In genomic region chr6:15522026-15522425, GRCh38 we compare ENCODE assay signal across 14 cellular contexts.
DNase-seq lines count a peak whose midpoint lies in the region; TF ChIP-seq lines count a peak whose summit lies in the region.
"Had no signal": no experiment of that assay in that cellular context is flagged by ENCODE, and none has a peak within 500 bp of the region (broad histone marks: within the 10 kb centered on the region; RNA-seq: fewer than 3 reads in every experiment).

No MANE protein-coding gene starts in this region.

- peaks cover 45% of the 10 kb centered on the region for H3K36me3 Mint-ChIP-seq in T-helper 1 cell treated with Interleukin-12 subunit alpha and Interleukin-12 subunit beta and Interleukin-4 antibody, amounts not matched to agents 30 μg/mL and 1 μg/mL, for 36 hours (ENCODE audit: low read depth)
- peaks cover 9% of the 10 kb centered on the region for H3K36me3 Mint-ChIP-seq in IgD-negative memory B cell
- peaks cover 81% of the 10 kb centered on the region for H3K36me3 Mint-ChIP-seq in endothelial cell (ENCODE audit: low read depth, unreplicated experiment)

- H3K9me3 ChIP-seq in sigmoid colon, result no peaks in the 10 kb centered on the region
- H3K9me3 ChIP-seq: heart left ventricle had no signal

- TF ChIP-seq POLR2A in sigmoid colon (IDR thresholded peaks at IDR 0.05), result no peak

- DNase-seq in T-helper 1 cell (no peak), dorsolateral prefrontal cortex (peak in 1 of 10 donors; percentile 22), sigmoid colon (peak; percentile 55), HUDEP-2 (lab: John Stamatoyannopoulos, UW; ENCODE audit: unreplicated experiment in 76 of 76) (no peak), endothelial cell (ENCODE audit: low spot score) (no peak), NCI-H2227 (lab: John Stamatoyannopoulos, UW; ENCODE audit: unreplicated experiment) (no peak)
- DNase-seq: heart left ventricle, MM.1S, right cardiac atrium had no signal

- no peaks in the 10 kb centered on the region for H3K27me3 Mint-ChIP-seq in T-helper 1 cell treated with Interleukin-12 subunit alpha and Interleukin-12 subunit beta and Interleukin-4 antibody, amounts not matched to agents 30 μg/mL and 1 μg/mL, for 36 hours (ENCODE audit: low read depth)
- H3K27me3 Mint-ChIP-seq in IgD-negative memory B cell (no peaks in the 10 kb centered on the region), endothelial cell (ENCODE audit: unreplicated experiment) (peaks cover 28% of the 10 kb centered on the region)

- H3K27ac Mint-ChIP-seq in T-helper 1 cell treated with Interleukin-12 subunit alpha and Interleukin-12 subunit beta and Interleukin-4 antibody, amounts not matched to agents 30 μg/mL and 1 μg/mL, for 36 hours, result peak overlapping the region; percentile 62
- H3K27ac Mint-ChIP-seq in IgD-negative memory B cell (peak overlapping the region in 2 of 3 donors; percentile 9 to 70), endothelial cell (ENCODE audit: unreplicated experiment) (no peak overlapping the region)

- 92% methylated on average over 9 of the region's 9 CpGs for WGBS in sigmoid colon, 2 donors

- peaks cover 16% of the 10 kb centered on the region for H3K4me1 Mint-ChIP-seq in T-helper 1 cell treated with Interleukin-12 subunit alpha and Interleukin-12 subunit beta and Interleukin-4 antibody, amounts not matched to agents 30 μg/mL and 1 μg/mL, for 36 hours (ENCODE audit: low read depth)
- peaks cover 9 to 15% (median 12%) of the 10 kb centered on the region in 3 donors for H3K4me1 Mint-ChIP-seq in IgD-negative memory B cell
- peaks cover 6% of the 10 kb centered on the region for H3K4me1 Mint-ChIP-seq in endothelial cell (ENCODE audit: unreplicated experiment)

- peaks cover 7 to 72% (median 17%) of the 10 kb centered on the region in 4 donors for H3K36me3 ChIP-seq in sigmoid colon

- H3K27ac ChIP-seq in dorsolateral prefrontal cortex (peak overlapping the region in 46 of 59 donors; percentile 6 to 74 (median 52)), sigmoid colon (peak overlapping the region in 3 of 4 donors; percentile 25 to 35 (median 33))
- H3K27ac ChIP-seq: 22Rv1, epithelial cell of prostate, VCaP had no signal

- intact Hi-C loops in dorsolateral prefrontal cortex (cut with DNase I) (loop anchor here in 1 of 2 donors (5.0 kb wide), 1 partner anchor 100 kb away; no protein-coding TSS in a partner anchor), sigmoid colon (cut with DNase I) (no loop called here)

- no peaks in the 10 kb centered on the region for H3K27me3 ChIP-seq in dorsolateral prefrontal cortex
- no peaks in the 10 kb centered on the region for H3K27me3 ChIP-seq in sigmoid colon
- H3K27me3 ChIP-seq: heart left ventricle had no signal

- H3K9me3 Mint-ChIP-seq in T-helper 1 cell treated with Interleukin-12 subunit alpha and Interleukin-12 subunit beta and Interleukin-4 antibody, amounts not matched to agents 30 μg/mL and 1 μg/mL, for 36 hours, result no peaks in the 10 kb centered on the region
- no peaks in the 10 kb centered on the region for H3K9me3 Mint-ChIP-seq in IgD-negative memory B cell
- no peaks in the 10 kb centered on the region for H3K9me3 Mint-ChIP-seq in endothelial cell (ENCODE audit: unreplicated experiment)

- TF ChIP-seq EP300 in sigmoid colon (IDR thresholded peaks at IDR 0.05), result no peak

- H3K4me3 ChIP-seq in dorsolateral prefrontal cortex (peak overlapping the region in 2 of 59 donors; percentile 6 to 22), sigmoid colon (no peak overlapping the region)
- H3K4me3 ChIP-seq: heart left ventricle had no signal

- no peak for TF ChIP-seq CTCF in dorsolateral prefrontal cortex (IDR thresholded peaks at IDR 0.05 in 54 of 56, conservative IDR thresholded peaks at IDR 0.05 in 2 of 56; ENCODE audit: low read depth in 1 of 56, partially characterized antibody in 56 of 56)
- TF ChIP-seq CTCF in sigmoid colon (IDR thresholded peaks at IDR 0.05), result no peak
- TF ChIP-seq CTCF in endothelial cell (IDR thresholded peaks at IDR 0.05; ENCODE audit: unreplicated experiment), result no peak

- H3K4me3 Mint-ChIP-seq in T-helper 1 cell treated with Interleukin-12 subunit alpha and Interleukin-12 subunit beta and Interleukin-4 antibody, amounts not matched to agents 30 μg/mL and 1 μg/mL, for 36 hours, result no peak overlapping the region
- H3K4me3 Mint-ChIP-seq in IgD-negative memory B cell (no peak overlapping the region), endothelial cell (ENCODE audit: unreplicated experiment) (no peak overlapping the region)

- H3K4me1 ChIP-seq in sigmoid colon, result peaks cover 0 to 8% (median 3%) of the 10 kb centered on the region in 4 donors
